Comparison of ENCODE assay signal across 19 cellular contexts in genomic region chrX:12992544-12993118, GRCh38. TPM values are rescaled to one million over a fixed set of nuclear protein-coding genes. Genes with fewer than 3 reads are reported as not detected.
DNase-seq lines count a peak whose midpoint lies in the region; ATAC-seq, FAIRE-seq and TF ChIP-seq lines count a peak whose summit lies in the region.
"Had no signal": no experiment of that assay in that cellular context is flagged by ENCODE, and none has a peak within 500 bp of the region (broad histone marks: within the 10 kb centered on the region; RNA-seq: fewer than 3 reads in every experiment).

No MANE protein-coding gene starts in this region.

- TF ChIP-seq CTCF in 22Rv1 (IDR thresholded peaks at IDR 0.05) (no peak), A549 (IDR thresholded peaks at IDR 0.05) (no peak), ascending aorta (IDR thresholded peaks at IDR 0.05) (no peak), mesothelial cell of epicardium (IDR thresholded peaks at IDR 0.05; ENCODE audit: unreplicated experiment) (no peak)

- H3K27ac Mint-ChIP-seq in mesothelial cell of epicardium, result peak overlapping the region; percentile 77

- H3K4me2 ChIP-seq in A549, result no peak overlapping the region

- H3K27ac ChIP-seq in 22Rv1 (peak overlapping the region; percentile 84), A549 (peak overlapping the region in 1 of 2 experiments; percentile 66; a peak in 3 of 6 replicates), ascending aorta (peak overlapping the region; percentile 49 to 59)
- H3K27ac ChIP-seq: SJCRH30 had no signal

- H3K36me3 Mint-ChIP-seq in mesothelial cell of epicardium, result no peaks in the 10 kb centered on the region

- H3K9me3 ChIP-seq in A549 (no peaks in the 10 kb centered on the region), ascending aorta (no peaks in the 10 kb centered on the region)
- H3K9me3 ChIP-seq: SJCRH30 had no signal

- no peaks in the 10 kb centered on the region for H3K36me3 ChIP-seq in ascending aorta
- H3K36me3 ChIP-seq: SJCRH30 had no signal

- no peak for TF ChIP-seq POLR2A in A549 (IDR thresholded peaks at IDR 0.05; ENCODE audit: low read length)

- 81% methylated on average over 4 of the region's 4 CpGs for WGBS in A549 (ENCODE audit: missing lambda C conversion rate)

- TF ChIP-seq RAD21 in A549 (conservative IDR thresholded peaks at IDR 0.05 in 1 of 2, IDR thresholded peaks at IDR 0.05 in 1 of 2), result no peak

- ATAC-seq in A549, result no peak

- FAIRE-seq in A549 (lab: Jason Lieb, UNC), result peak; percentile 59
- FAIRE-seq: D721Med, HTR-8/SVneo had no signal

- intact Hi-C loops in ascending aorta (cut with DNase I), result no loop called here

- peaks cover 31% of the 10 kb centered on the region for H3K9me3 Mint-ChIP-seq in mesothelial cell of epicardium
- H3K9me3 Mint-ChIP-seq: CD8-positive, alpha-beta memory T cell had no signal

- H3K4me3 ChIP-seq in A549 (no peak overlapping the region), ascending aorta (no peak overlapping the region)
- H3K4me3 ChIP-seq: SJCRH30 had no signal

- no peak overlapping the region for H3K4me3 Mint-ChIP-seq in mesothelial cell of epicardium
- H3K4me3 Mint-ChIP-seq: CD8-positive, alpha-beta memory T cell had no signal

- no peaks in the 10 kb centered on the region for H3K27me3 Mint-ChIP-seq in mesothelial cell of epicardium (ENCODE audit: low read depth)

- no peak for TF ChIP-seq EP300 in A549 (IDR thresholded peaks at IDR 0.05)

- POLR2A ChIA-PET in A549 (lab: Yijun Ruan, JAX), result no interaction called here

- H3K27me3 ChIP-seq in ascending aorta, result no peaks in the 10 kb centered on the region
- H3K27me3 ChIP-seq: SJCRH30 had no signal

- no peak for DNase-seq in A549 (ENCODE audit: low read depth in 1 of 2, low spot score in 1 of 2)
- no peak for DNase-seq in ascending aorta (ENCODE audit: low spot score in 2 of 2)
- DNase-seq in mesothelial cell of epicardium (ENCODE audit: low spot score in 2 of 2, unreplicated experiment in 2 of 2), result no peak
- DNase-seq in NCI-H446 treated with DMSO at 0.1 percent for 48 hours (lab: John Stamatoyannopoulos, UW), result no peak
- no peak for DNase-seq in NCI-H524 (lab: John Stamatoyannopoulos, UW)
- DNase-seq in AG08396 (ENCODE audit: low spot score), result no peak
- DNase-seq: CD8-positive, alpha-beta memory T cell; DMS79; HCEC 1CT; NCI-H1105 treated with DMSO at 0.1 percent for 48 hours; NCI-H1694 treated with DMSO at 0.1 percent for 48 hours; NCI-H2107; NCI-H345; SJCRH30 had no signal

- CTCF ChIA-PET in A549 (lab: Yijun Ruan, JAX), result interaction anchor here (1.4 to 2.0 kb wide), 2 partner anchors 41 to 47 kb away, joined by 3 to 7 read pairs; no protein-coding TSS in a partner anchor

- H3K4me1 Mint-ChIP-seq in mesothelial cell of epicardium, result peaks cover 31% of the 10 kb centered on the region

- H3K4me1 ChIP-seq in A549 (peaks cover 43% of the 10 kb centered on the region), ascending aorta (no peaks in the 10 kb centered on the region)

TF ChIP-seq in A549, 52 proteins besides CTCF, POLR2A, EP300 and RAD21:
- TF ChIP-seq PBX3 (IDR thresholded peaks at IDR 0.05) (no peak), EHMT2 (IDR thresholded peaks at IDR 0.05; ENCODE audit: low read depth) (no peak), TP53 (CRISPR knock-in tag; IDR thresholded peaks at IDR 0.05) (no peak), FOXS1 (CRISPR knock-in tag; IDR thresholded peaks at IDR 0.05) (no peak), EHF (CRISPR knock-in tag; IDR thresholded peaks at IDR 0.05) (no peak), ZFP36 (IDR thresholded peaks at IDR 0.05; ENCODE audit: borderline replicate concordance, partially characterized antibody) (no peak), BHLHE40 (IDR thresholded peaks at IDR 0.05; ENCODE audit: low read depth, low read length) (no peak), HDAC2 (IDR thresholded peaks at IDR 0.05) (no peak), ZSCAN20 (CRISPR knock-in tag; IDR thresholded peaks at IDR 0.05) (no peak), REST (IDR thresholded peaks at IDR 0.05) (no peak), MAZ (IDR thresholded peaks at IDR 0.05; ENCODE audit: borderline replicate concordance, low read depth, low read length) (no peak), JUN (IDR thresholded peaks at IDR 0.05) (no peak), RCOR1 (IDR thresholded peaks at IDR 0.05; ENCODE audit: low read depth, low read length) (no peak), TFCP2L1 (CRISPR knock-in tag; IDR thresholded peaks at IDR 0.05) (no peak), FOSL2 (IDR thresholded peaks at IDR 0.05) (no peak), FOSL2 (CRISPR knock-in tag; IDR thresholded peaks at IDR 0.05) (no peak), HEYL (CRISPR knock-in tag; IDR thresholded peaks at IDR 0.05) (no peak), NFE2L2 (conservative IDR thresholded peaks at IDR 0.05; ENCODE audit: low read length) (no peak), JUNB (IDR thresholded peaks at IDR 0.05) (no peak), PHF8 (IDR thresholded peaks at IDR 0.05; ENCODE audit: borderline replicate concordance, low read depth) (no peak), NPAS2 (CRISPR knock-in tag; IDR thresholded peaks at IDR 0.05; ENCODE audit: borderline replicate concordance) (no peak)

RNA-seq across cellular contexts. Expression of gene TMSB4X, which starts 17.7 kb away (rescaled TPM):
- 3,130 and 3,742 TPM in 2 replicates for polyA plus RNA-seq in A549 (2011; rRNA removed)
- 3,096 and 3,118 TPM in 2 replicates for polyA plus RNA-seq in A549 (2012; cell fraction: cytosol; rRNA removed)
- polyA plus RNA-seq in A549 (2012; cell fraction: nucleus; rRNA removed), result 460 and 1,554 TPM in 2 replicates
- 6,622 to 7,955 TPM (median 7,447 TPM) in 3 replicates for polyA plus RNA-seq in A549 (2017; fragmentation: RNase III; extraction: RNeasy Plus Mini Kit Qiagen cat#74134 plus additional on column Dnase treatment)
- polyA minus RNA-seq in A549 (2011; rRNA and poly(A)+ RNA removed), result 852 and 1,226 TPM in 2 replicates
- total RNA-seq in ascending aorta, result 2,397 TPM
- 2,120 to 2,167 TPM (median 2,121 TPM) in 3 replicates for total RNA-seq in mesothelial cell of epicardium

RNA-seq across cellular contexts. Expression of gene FAM9C, which starts 51.8 kb away (rescaled TPM):
- polyA plus RNA-seq in A549 (2011; rRNA removed) (not detected in 2 replicates), A549 (2017; fragmentation: RNase III; extraction: RNeasy Plus Mini Kit Qiagen cat#74134 plus additional on column Dnase treatment) (0.03 TPM in 1 of 3 replicates, not detected in the others)
- polyA plus RNA-seq in A549 (2012; cell fraction: cytosol; rRNA removed), result not detected in 2 replicates
- polyA plus RNA-seq in A549 (2012; cell fraction: nucleus; rRNA removed), result 0.01 TPM in 1 of 2 replicates, not detected in the other
- polyA minus RNA-seq in A549 (2011; rRNA and poly(A)+ RNA removed), result not detected in 2 replicates
- total RNA-seq in ascending aorta (not detected), mesothelial cell of epicardium (0.34 to 0.44 TPM (median 0.38 TPM) in 3 replicates)
- total RNA-seq: CD8-positive, alpha-beta memory T cell; LHCN-M2 had no signal
- polyA plus RNA-seq: BJ; CD8-positive, alpha-beta memory T cell had no signal
